In the genomic region with DNA sequence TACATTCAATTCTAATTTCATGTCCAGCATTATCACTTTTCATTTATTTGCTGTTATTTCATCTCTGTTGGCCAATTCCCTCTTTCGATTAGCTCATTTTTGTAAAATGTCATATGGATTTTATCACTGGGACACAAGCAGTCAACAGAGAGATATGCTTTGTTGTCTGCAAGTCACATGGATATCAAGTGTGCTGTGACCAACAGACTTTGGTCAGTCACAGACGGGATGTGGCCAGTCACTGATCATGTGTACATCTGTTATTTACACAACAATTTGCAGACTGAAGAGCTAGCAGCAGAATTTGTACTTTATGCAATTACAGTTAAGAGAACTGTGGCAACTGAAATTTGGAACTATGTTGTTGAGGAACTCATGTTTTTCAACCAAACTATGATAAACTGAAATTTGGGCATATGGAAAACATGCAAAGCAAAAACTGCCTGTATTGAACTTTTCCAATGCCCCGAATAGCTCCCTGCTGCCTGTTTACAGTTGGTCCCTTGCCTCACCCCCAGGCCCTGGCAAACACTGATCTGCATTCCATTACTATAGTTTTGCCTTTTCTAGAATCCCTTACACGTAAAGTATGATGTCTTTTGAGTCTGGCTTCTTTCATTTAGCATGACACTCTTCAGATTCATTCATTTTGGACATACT, we compare ENCODE assay signal across 1 cellular context.
TF ChIP-seq lines count a peak whose summit lies in the region.

No MANE protein-coding gene starts in this region.

TF ChIP-seq in K562, 482 proteins besides CTCF, POLR2A, EP300 and RAD21 (continued from another document and continues in another):
- no peak for TF ChIP-seq TEAD1 (CRISPR knock-in tag; IDR thresholded peaks at IDR 0.05)
- peak; percentile 53 for TF ChIP-seq HMGN3 (IDR thresholded peaks at IDR 0.05; ENCODE audit: borderline replicate concordance, extremely low read depth, insufficient read length, low read depth, low read length)
- TF ChIP-seq ELF4 (CRISPR knock-in tag; IDR thresholded peaks at IDR 0.05), result no peak
- TF ChIP-seq PTTG1 (tag; IDR thresholded peaks at IDR 0.05; ENCODE audit: low read depth), result 0 out of 2 replicates have a peak, but pooled peaks have one; percentile 11
- no peak for TF ChIP-seq ZNF121 (CRISPR knock-in tag; conservative IDR thresholded peaks at IDR 0.05)
- no peak for TF ChIP-seq ZNF551 (CRISPR knock-in tag; IDR thresholded peaks at IDR 0.05)
- no peak for TF ChIP-seq NRF1 (conservative IDR thresholded peaks at IDR 0.05 in 1 of 2, IDR thresholded peaks at IDR 0.05 in 1 of 2)
- no peak for TF ChIP-seq ZNF217 (CRISPR knock-in tag; IDR thresholded peaks at IDR 0.05)
- TF ChIP-seq ZFP30 (CRISPR knock-in tag; IDR thresholded peaks at IDR 0.05; ENCODE audit: borderline replicate concordance), result no peak
- TF ChIP-seq YY1 (IDR thresholded peaks at IDR 0.05; ENCODE audit: borderline replicate concordance in 1 of 3, control insufficient read depth in 1 of 3, extremely low read depth in 1 of 3, insufficient read depth in 3 of 3, insufficient read length in 1 of 3, insufficient replicate concordance in 2 of 3, low read depth in 1 of 3, low read length in 2 of 3), result no peak
- TF ChIP-seq ZNF23 (CRISPR knock-in tag; IDR thresholded peaks at IDR 0.05), result no peak; the same call in 1 of the 2 replicates
- TF ChIP-seq, protein P1, sequence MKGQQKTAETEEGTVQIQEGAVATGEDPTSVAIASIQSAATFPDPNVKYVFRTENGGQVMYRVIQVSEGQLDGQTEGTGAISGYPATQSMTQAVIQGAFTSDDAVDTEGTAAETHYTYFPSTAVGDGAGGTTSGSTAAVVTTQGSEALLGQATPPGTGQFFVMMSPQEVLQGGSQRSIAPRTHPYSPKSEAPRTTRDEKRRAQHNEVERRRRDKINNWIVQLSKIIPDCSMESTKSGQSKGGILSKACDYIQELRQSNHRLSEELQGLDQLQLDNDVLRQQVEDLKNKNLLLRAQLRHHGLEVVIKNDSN (CRISPR knock-in tag; IDR thresholded peaks at IDR 0.05), result 0 out of 2 replicates have a peak, but pooled peaks have one; percentile 29
- peak; percentile 46; the same call in 1 of the 2 replicates for TF ChIP-seq GTF2E2 (tag; IDR thresholded peaks at IDR 0.05)
- no peak for TF ChIP-seq NFYB (IDR thresholded peaks at IDR 0.05; ENCODE audit: extremely low read depth, insufficient read length)
- TF ChIP-seq CEBPZ (IDR thresholded peaks at IDR 0.05; ENCODE audit: borderline replicate concordance, low read depth, low read length), result no peak
- TF ChIP-seq, protein P2, sequence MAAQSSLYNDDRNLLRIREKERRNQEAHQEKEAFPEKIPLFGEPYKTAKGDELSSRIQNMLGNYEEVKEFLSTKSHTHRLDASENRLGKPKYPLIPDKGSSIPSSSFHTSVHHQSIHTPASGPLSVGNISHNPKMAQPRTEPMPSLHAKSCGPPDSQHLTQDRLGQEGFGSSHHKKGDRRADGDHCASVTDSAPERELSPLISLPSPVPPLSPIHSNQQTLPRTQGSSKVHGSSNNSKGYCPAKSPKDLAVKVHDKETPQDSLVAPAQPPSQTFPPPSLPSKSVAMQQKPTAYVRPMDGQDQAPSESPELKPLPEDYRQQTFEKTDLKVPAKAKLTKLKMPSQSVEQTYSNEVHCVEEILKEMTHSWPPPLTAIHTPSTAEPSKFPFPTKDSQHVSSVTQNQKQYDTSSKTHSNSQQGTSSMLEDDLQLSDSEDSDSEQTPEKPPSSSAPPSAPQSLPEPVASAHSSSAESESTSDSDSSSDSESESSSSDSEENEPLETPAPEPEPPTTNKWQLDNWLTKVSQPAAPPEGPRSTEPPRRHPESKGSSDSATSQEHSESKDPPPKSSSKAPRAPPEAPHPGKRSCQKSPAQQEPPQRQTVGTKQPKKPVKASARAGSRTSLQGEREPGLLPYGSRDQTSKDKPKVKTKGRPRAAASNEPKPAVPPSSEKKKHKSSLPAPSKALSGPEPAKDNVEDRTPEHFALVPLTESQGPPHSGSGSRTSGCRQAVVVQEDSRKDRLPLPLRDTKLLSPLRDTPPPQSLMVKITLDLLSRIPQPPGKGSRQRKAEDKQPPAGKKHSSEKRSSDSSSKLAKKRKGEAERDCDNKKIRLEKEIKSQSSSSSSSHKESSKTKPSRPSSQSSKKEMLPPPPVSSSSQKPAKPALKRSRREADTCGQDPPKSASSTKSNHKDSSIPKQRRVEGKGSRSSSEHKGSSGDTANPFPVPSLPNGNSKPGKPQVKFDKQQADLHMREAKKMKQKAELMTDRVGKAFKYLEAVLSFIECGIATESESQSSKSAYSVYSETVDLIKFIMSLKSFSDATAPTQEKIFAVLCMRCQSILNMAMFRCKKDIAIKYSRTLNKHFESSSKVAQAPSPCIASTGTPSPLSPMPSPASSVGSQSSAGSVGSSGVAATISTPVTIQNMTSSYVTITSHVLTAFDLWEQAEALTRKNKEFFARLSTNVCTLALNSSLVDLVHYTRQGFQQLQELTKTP (IDR thresholded peaks at IDR 0.05; ENCODE audit: low read depth in 1 of 2, partially characterized antibody in 2 of 2), result peak in 1 of 2 experiments; percentile 68
- no peak for TF ChIP-seq POLR2AphosphoS5 (IDR thresholded peaks at IDR 0.05; ENCODE audit: control insufficient read depth, insufficient read depth, low read depth, low read length)
- peak; percentile 79 for TF ChIP-seq MITF (IDR thresholded peaks at IDR 0.05)
- TF ChIP-seq FOXK2 (conservative IDR thresholded peaks at IDR 0.05 in 1 of 2, IDR thresholded peaks at IDR 0.05 in 1 of 2; ENCODE audit: low read depth in 2 of 2), result peak; percentile 89 to 95
- TF ChIP-seq CTCFL (IDR thresholded peaks at IDR 0.05; ENCODE audit: borderline replicate concordance, insufficient read depth, low read depth, low read length, poor library complexity, severe bottlenecking), result no peak
- TF ChIP-seq NCOA1 (IDR thresholded peaks at IDR 0.05; ENCODE audit: low read depth), result 0 out of 2 replicates have a peak, but pooled peaks have one; percentile 31
- TF ChIP-seq MBD1 (CRISPR knock-in tag; IDR thresholded peaks at IDR 0.05), result 0 out of 2 replicates have a peak, but pooled peaks have one; percentile 12
- no peak for TF ChIP-seq FOXK1 (CRISPR knock-in tag; IDR thresholded peaks at IDR 0.05; ENCODE audit: borderline replicate concordance)
- TF ChIP-seq, protein P3, sequence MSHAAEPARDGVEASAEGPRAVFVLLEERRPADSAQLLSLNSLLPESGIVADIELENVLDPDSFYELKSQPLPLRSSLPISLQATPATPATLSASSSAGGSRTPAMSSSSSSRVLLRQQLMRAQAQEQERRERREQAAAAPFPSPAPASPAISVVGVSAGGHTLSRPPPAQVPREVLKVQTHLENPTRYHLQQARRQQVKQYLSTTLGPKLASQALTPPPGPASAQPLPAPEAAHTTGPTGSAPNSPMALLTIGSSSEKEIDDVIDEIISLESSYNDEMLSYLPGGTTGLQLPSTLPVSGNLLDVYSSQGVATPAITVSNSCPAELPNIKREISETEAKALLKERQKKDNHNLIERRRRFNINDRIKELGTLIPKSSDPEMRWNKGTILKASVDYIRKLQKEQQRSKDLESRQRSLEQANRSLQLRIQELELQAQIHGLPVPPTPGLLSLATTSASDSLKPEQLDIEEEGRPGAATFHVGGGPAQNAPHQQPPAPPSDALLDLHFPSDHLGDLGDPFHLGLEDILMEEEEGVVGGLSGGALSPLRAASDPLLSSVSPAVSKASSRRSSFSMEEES (CRISPR knock-in tag; IDR thresholded peaks at IDR 0.05), result peak; percentile 40
- no peak for TF ChIP-seq ZFPM2 (CRISPR knock-in tag; IDR thresholded peaks at IDR 0.05)
- 0 out of 2 replicates have a peak, but pooled peaks have one; percentile 8 for TF ChIP-seq ETV5 (CRISPR knock-in tag; IDR thresholded peaks at IDR 0.05; ENCODE audit: low read depth)
- no peak for TF ChIP-seq THRAP3 (IDR thresholded peaks at IDR 0.05; ENCODE audit: borderline replicate concordance)
- TF ChIP-seq KLF16 (IDR thresholded peaks at IDR 0.05), result no peak
- no peak for TF ChIP-seq ZNF586 (CRISPR knock-in tag; conservative IDR thresholded peaks at IDR 0.05)
- TF ChIP-seq RFX7 (CRISPR knock-in tag; IDR thresholded peaks at IDR 0.05), result no peak
- TF ChIP-seq ZNF324 (CRISPR knock-in tag; IDR thresholded peaks at IDR 0.05), result no peak; the same call in 1 of the 2 replicates
- TF ChIP-seq FOXJ3 (CRISPR knock-in tag; IDR thresholded peaks at IDR 0.05), result no peak
- no peak for TF ChIP-seq ATF1 (CRISPR knock-in tag; IDR thresholded peaks at IDR 0.05)
- peak; percentile 50; the same call in 1 of the 2 replicates for TF ChIP-seq ATF1 (tag; IDR thresholded peaks at IDR 0.05)
- peak; percentile 70 for TF ChIP-seq TEAD4 (IDR thresholded peaks at IDR 0.05; ENCODE audit: low read length)
- no peak for TF ChIP-seq TEAD4 (CRISPR knock-in tag; IDR thresholded peaks at IDR 0.05; ENCODE audit: borderline replicate concordance)
- TF ChIP-seq MYNN (IDR thresholded peaks at IDR 0.05), result no peak
- TF ChIP-seq MYNN (CRISPR knock-in tag; IDR thresholded peaks at IDR 0.05), result no peak
- TF ChIP-seq ZKSCAN8 (CRISPR knock-in tag; IDR thresholded peaks at IDR 0.05), result no peak
- peak; percentile 43; the same call in 1 of the 2 replicates for TF ChIP-seq POLR2H (tag; IDR thresholded peaks at IDR 0.05; ENCODE audit: low read depth)
- TF ChIP-seq, protein P4, sequence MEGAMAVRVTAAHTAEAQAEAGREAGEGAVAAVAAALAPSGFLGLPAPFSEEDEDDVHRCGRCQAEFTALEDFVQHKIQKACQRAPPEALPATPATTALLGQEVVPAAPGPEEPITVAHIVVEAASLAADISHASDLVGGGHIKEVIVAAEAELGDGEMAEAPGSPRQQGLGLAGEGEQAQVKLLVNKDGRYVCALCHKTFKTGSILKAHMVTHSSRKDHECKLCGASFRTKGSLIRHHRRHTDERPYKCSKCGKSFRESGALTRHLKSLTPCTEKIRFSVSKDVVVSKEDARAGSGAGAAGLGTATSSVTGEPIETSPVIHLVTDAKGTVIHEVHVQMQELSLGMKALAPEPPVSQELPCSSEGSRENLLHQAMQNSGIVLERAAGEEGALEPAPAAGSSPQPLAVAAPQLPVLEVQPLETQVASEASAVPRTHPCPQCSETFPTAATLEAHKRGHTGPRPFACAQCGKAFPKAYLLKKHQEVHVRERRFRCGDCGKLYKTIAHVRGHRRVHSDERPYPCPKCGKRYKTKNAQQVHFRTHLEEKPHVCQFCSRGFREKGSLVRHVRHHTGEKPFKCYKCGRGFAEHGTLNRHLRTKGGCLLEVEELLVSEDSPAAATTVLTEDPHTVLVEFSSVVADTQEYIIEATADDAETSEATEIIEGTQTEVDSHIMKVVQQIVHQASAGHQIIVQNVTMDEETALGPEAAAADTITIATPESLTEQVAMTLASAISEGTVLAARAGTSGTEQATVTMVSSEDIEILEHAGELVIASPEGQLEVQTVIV (CRISPR knock-in tag; IDR thresholded peaks at IDR 0.05; ENCODE audit: borderline replicate concordance), result no peak
- no peak for TF ChIP-seq KAT7 (CRISPR knock-in tag; IDR thresholded peaks at IDR 0.05; ENCODE audit: borderline replicate concordance)
